9 cellular contexts compared by ENCODE assay signal in the genomic region with DNA sequence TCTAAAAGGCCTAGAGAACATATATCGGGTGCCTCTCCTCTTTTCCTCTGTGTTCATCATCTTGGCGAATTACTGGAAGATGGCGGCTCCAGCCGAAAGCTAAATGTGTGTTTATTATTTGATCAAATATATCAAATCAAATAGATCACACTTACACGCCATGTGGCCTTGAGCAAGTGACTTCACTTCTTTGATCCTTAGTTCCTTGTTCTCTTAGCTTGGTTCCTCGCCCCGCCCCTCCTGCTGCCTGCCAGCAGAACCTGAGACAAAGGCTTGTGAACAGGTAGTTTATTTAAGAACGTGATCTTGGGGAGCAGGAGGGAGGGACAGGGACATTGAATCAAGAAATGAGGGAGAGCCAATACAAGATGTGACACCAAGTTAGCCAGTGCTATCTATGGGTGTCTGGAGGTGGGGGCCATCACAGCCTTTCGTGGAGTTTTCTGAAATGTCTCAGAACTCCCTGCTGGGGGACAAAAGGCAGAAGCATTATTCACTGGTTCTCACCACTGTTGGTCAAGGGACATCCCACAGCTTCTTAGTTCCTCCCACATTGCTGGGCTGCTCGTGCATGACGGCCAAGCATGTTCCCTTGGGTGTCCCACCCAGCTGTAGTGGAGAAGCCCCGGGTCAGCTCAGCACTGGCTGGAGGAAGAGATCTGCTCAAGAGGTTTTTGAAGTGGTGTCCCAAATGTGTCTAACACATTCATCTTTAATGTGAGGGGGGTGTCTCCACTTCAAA. TPM values are rescaled to one million over a fixed set of nuclear protein-coding genes. Genes with fewer than 3 reads are reported as not detected.
DNase-seq lines count a peak whose midpoint lies in the region; ATAC-seq, FAIRE-seq and TF ChIP-seq lines count a peak whose summit lies in the region.
"Had no signal": no experiment of that assay in that cellular context is flagged by ENCODE, and none has a peak within 500 bp of the region (broad histone marks: within the 10 kb centered on the region; RNA-seq: fewer than 3 reads in every experiment).

No MANE protein-coding gene starts in this region.

- H3K79me1 ChIP-seq in H1 (ENCODE audit: low read depth, low read length), result no peaks in the 10 kb centered on the region

- no peak overlapping the region for H3K4ac ChIP-seq in H1 (replicated peaks; ENCODE audit: insufficient read length, low read depth, low read length)

- H3K9me3 ChIP-seq in H1 (ENCODE audit: insufficient read depth in 2 of 2, low read depth in 1 of 2, low read length in 1 of 2) (no peaks in the 10 kb centered on the region), sigmoid colon (no peaks in the 10 kb centered on the region), MG63 (no peaks in the 10 kb centered on the region)

- H3K56ac ChIP-seq in H1 (replicated peaks; ENCODE audit: insufficient read length, low read depth, low read length), result no peak overlapping the region

- no peaks in the 10 kb centered on the region for H4K20me1 ChIP-seq in H1 (replicated peaks in 1 of 2; ENCODE audit: control insufficient read depth in 1 of 2, insufficient read depth in 2 of 2, low read length in 2 of 2)

- no peak overlapping the region for H3K4me3 ChIP-seq in H1 (ENCODE audit: extremely low read depth in 1 of 4, insufficient read depth in 2 of 4, low read depth in 3 of 4, low read length in 4 of 4)
- H3K4me3 ChIP-seq in sigmoid colon, result no peak overlapping the region
- H3K4me3 ChIP-seq in MG63, result no peak overlapping the region

- peak; percentile 36 for FAIRE-seq in H1 (lab: Jason Lieb, UNC)

- H3K27ac ChIP-seq in H1 (ENCODE audit: low read depth, low read length) (no peak overlapping the region), sigmoid colon (peak overlapping the region in 2 of 4 donors; percentile 24 to 51)

- H4K91ac ChIP-seq in H1 (replicated peaks; ENCODE audit: insufficient read length, low read length), result no peak overlapping the region

- H2AFZ ChIP-seq in H1 (ENCODE audit: low read length), result peak overlapping the region; percentile 10; the same call in 1 of the 2 replicates

- no peak overlapping the region for H2BK15ac ChIP-seq in H1 (ENCODE audit: low read length)

- TF ChIP-seq POLR2A in H1 (IDR thresholded peaks at IDR 0.05; ENCODE audit: control extremely low read depth in 1 of 2, low read depth in 2 of 2, low read length in 2 of 2) (no peak), sigmoid colon (IDR thresholded peaks at IDR 0.05) (no peak)

- no peak overlapping the region for H3K23ac ChIP-seq in H1 (ENCODE audit: insufficient read length)

- H3K36me3 ChIP-seq in H1 (ENCODE audit: control insufficient read depth in 2 of 4, insufficient read depth in 4 of 4, low read length in 3 of 4) (no peaks in the 10 kb centered on the region), sigmoid colon (no peaks in the 10 kb centered on the region), MG63 (no peaks in the 10 kb centered on the region)

- H3K27me3 ChIP-seq in H1 (replicated peaks in 1 of 4; ENCODE audit: control insufficient read depth in 3 of 4, extremely low read depth in 1 of 4, insufficient read depth in 3 of 4, low read length in 3 of 4) (no peaks in the 10 kb centered on the region), sigmoid colon (no peaks in the 10 kb centered on the region), MG63 (no peaks in the 10 kb centered on the region)

- peak overlapping the region; percentile 53; the same call in 1 of the 2 replicates for H2AK5ac ChIP-seq in H1 (ENCODE audit: low read depth, low read length)

- no peak overlapping the region for H4K8ac ChIP-seq in H1 (ENCODE audit: extremely low read depth, insufficient read depth, low read length)

- H2BK20ac ChIP-seq in H1 (ENCODE audit: low read length), result peak overlapping the region; percentile 72; the same call in 1 of the 2 replicates

- H3K23me2 ChIP-seq in H1 (ENCODE audit: low read depth, low read length), result no peaks in the 10 kb centered on the region

- no peak overlapping the region; a peak in 1 of 7 replicates for H3K9ac ChIP-seq in H1 (replicated peaks in 1 of 4; ENCODE audit: extremely low read depth in 1 of 4, low read depth in 3 of 4, low read length in 3 of 4)

- H3K14ac ChIP-seq in H1 (ENCODE audit: insufficient read length), result no peak overlapping the region

- no peak for TF ChIP-seq EP300 in H1 (IDR thresholded peaks at IDR 0.05; ENCODE audit: borderline replicate concordance in 1 of 2, low read depth in 2 of 2, low read length in 2 of 2)
- TF ChIP-seq EP300 in sigmoid colon (IDR thresholded peaks at IDR 0.05), result no peak

- H3K4me1 ChIP-seq in H1 (replicated peaks in 1 of 4; ENCODE audit: control insufficient read depth in 3 of 4, insufficient read depth in 4 of 4, low read length in 3 of 4) (peaks cover 2 to 16% (median 8%) of the 10 kb centered on the region in 4 experiments), sigmoid colon (peaks cover 0 to 20% (median 15%) of the 10 kb centered on the region in 4 donors)

- POLR2A ChIA-PET in H1 (lab: Charles Lee; ENCODE audit: partially characterized antibody), result interaction anchor here (0.8 kb wide), 1 partner anchor 9 kb away, joined by 3 read pairs; no protein-coding TSS in a partner anchor

- no peak overlapping the region for H2BK120ac ChIP-seq in H1 (replicated peaks; ENCODE audit: low read depth, low read length)

- peak overlapping the region; percentile 35; the same call in 1 of the 2 replicates for H2BK5ac ChIP-seq in H1 (ENCODE audit: low read depth, low read length)

- no peak for TF ChIP-seq CTCF in H1 (IDR thresholded peaks at IDR 0.05; ENCODE audit: control extremely low read depth in 1 of 3, insufficient read depth in 1 of 3, low read depth in 1 of 3, low read length in 3 of 3)
- no peak for TF ChIP-seq CTCF in sigmoid colon (IDR thresholded peaks at IDR 0.05)

- H3K18ac ChIP-seq in H1 (ENCODE audit: extremely low read depth, low read length), result peak overlapping the region; percentile 53; the same call in 1 of the 2 replicates

- 80% methylated on average over 12 of the region's 12 CpGs; no CpG with 5 or more reads in 1 of the 2 experiments for WGBS in H1 (ENCODE audit: extremely low coverage in 1 of 2, insufficient coverage in 1 of 2, insufficient read length in 1 of 2, insufficient replicate concordance in 2 of 2, low coverage in 1 of 2, low lambda C conversion rate in 2 of 2, missing lambda C conversion rate in 1 of 2), 2 experiments
- 28 to 62% methylated on average over 12 of the region's 12 CpGs for whole genome bisulfite sequencing in sigmoid colon, 2 donors

- no peak overlapping the region for H4K5ac ChIP-seq in H1 (ENCODE audit: insufficient read length, low read depth, low read length)

- ATAC-seq in GM18870 (IDR thresholded peaks at IDR 0.05; ENCODE audit: unreplicated experiment) (peak; percentile 55), HG03103 (IDR thresholded peaks at IDR 0.05; ENCODE audit: low read depth, unreplicated experiment) (peak; percentile 62), HG02938 (IDR thresholded peaks at IDR 0.05; ENCODE audit: unreplicated experiment) (no peak)

- H3K79me2 ChIP-seq in H1 (ENCODE audit: control insufficient read depth in 1 of 2, insufficient read depth in 2 of 2, low read length in 2 of 2), result no peaks in the 10 kb centered on the region

- TF ChIP-seq RAD21 in H1 (IDR thresholded peaks at IDR 0.05 in 1 of 2, conservative IDR thresholded peaks at IDR 0.05 in 1 of 2; ENCODE audit: low read depth in 2 of 2, low read length in 2 of 2), result no peak

- no peak for DNase-seq in H1 (ENCODE audit: low read depth in 1 of 2, low spot score in 2 of 2)
- peak; percentile 72 for DNase-seq in sigmoid colon
- DNase-seq in MG63, result no peak
- no peak for DNase-seq in stimulated activated CD4-positive, alpha-beta T cell treated with anti-CD3 and anti-CD28 coated beads, Interleukin-4, amount 100 ng/mL, for 4 hours
- no peak for DNase-seq in HPDE6-E6E7 (ENCODE audit: extremely low spot score)
- DNase-seq: NCI-H748 treated with DMSO at 0.1 percent for 48 hours had no signal

- no peak overlapping the region for H3K4me2 ChIP-seq in H1 (ENCODE audit: insufficient read depth in 1 of 2, low read depth in 2 of 2, low read length in 2 of 2)

- H2BK12ac ChIP-seq in H1 (ENCODE audit: low read depth, low read length), result peak overlapping the region; percentile 98; the same call in 1 of the 2 replicates

- CTCF ChIA-PET in H1 (lab: Charles Lee; ENCODE audit: partially characterized antibody), result interaction anchor here (0.6 to 2.8 kb wide), 3 partner anchors 11 to 181 kb away, joined by 3 to 10 read pairs (median 5); no protein-coding TSS in a partner anchor

- intact Hi-C loops in sigmoid colon (cut with DNase I), result no loop called here

TF ChIP-seq in H1, 55 proteins besides CTCF, POLR2A, EP300 and RAD21:
- TF ChIP-seq SP1 (IDR thresholded peaks at IDR 0.05; ENCODE audit: low read depth, low read length), result no peak
- no peak for TF ChIP-seq EGR1 (IDR thresholded peaks at IDR 0.05; ENCODE audit: borderline replicate concordance, low read depth, low read length)
- no peak for TF ChIP-seq MAFK (IDR thresholded peaks at IDR 0.05; ENCODE audit: low read depth, low read length)
- TF ChIP-seq POU5F1 (IDR thresholded peaks at IDR 0.05; ENCODE audit: low read depth, low read length), result no peak
- no peak for TF ChIP-seq NANOG (IDR thresholded peaks at IDR 0.05; ENCODE audit: insufficient read depth, low read depth, low read length, poor library complexity, severe bottlenecking)
- no peak for TF ChIP-seq SIRT6 (IDR thresholded peaks at IDR 0.05; ENCODE audit: low read length)

RNA-seq across cellular contexts. Expression of gene RNF24, which starts 44.9 kb away (rescaled TPM):
- 12.1 and 12.6 TPM in 2 replicates for total RNA-seq in H1 (2021; fragmentation: NEBNext Ultra II Directional; extraction: Animal tissue kit (Norgen Biotek cat#: 25700))
- polyA plus RNA-seq in H1 (2011; rRNA removed) (6.8 and 7.0 TPM in 2 replicates), sigmoid colon (1 to 10 TPM in 2 of 3 donors, under 1 TPM in 1; 0.60 to 4.6 (median 1.4) TPM)
- polyA plus RNA-seq in H1 (2011; cell fraction: cytosol; rRNA removed), result 5.0 TPM
- 5.5 TPM for polyA plus RNA-seq in H1 (2011; cell fraction: nucleus; rRNA removed)
- polyA plus RNA-seq in H1 (2012, experiment 1 of 2), result 7.2 to 8.6 TPM (median 7.7 TPM) in 4 replicates
- 6.3 TPM for polyA plus RNA-seq in H1 (2012, experiment 2 of 2)
- polyA plus RNA-seq in H1 (2013, experiment 1 of 2), result 9.3 TPM
- polyA plus RNA-seq in H1 (2013, experiment 2 of 2), result 11.6 TPM
- polyA minus RNA-seq in H1 (2011; rRNA and poly(A)+ RNA removed), result 6.6 and 7.3 TPM in 2 replicates
- 6.5 TPM for polyA minus RNA-seq in H1 (2011; cell fraction: cytosol; rRNA and poly(A)+ RNA removed)
- 4.8 TPM for polyA minus RNA-seq in H1 (2011; cell fraction: nucleus; rRNA and poly(A)+ RNA removed)
- total RNA-seq in sigmoid colon, result 10 to 100 TPM in 2 of 4 donors, 1 to 10 TPM in 2; 5.6 to 11.0 (median 9.9) TPM
- 2.8 and 4.6 TPM in 2 replicates for total RNA-seq in MG63 (2014; rRNA removed; shearing (Covaris generic); ENCODE audit: low replicate concordance)
